8 cellular contexts compared by ENCODE assay signal in genomic region chr5:149962040-149962439, GRCh38. TPM values are rescaled to one million over a fixed set of nuclear protein-coding genes. Genes with fewer than 3 reads are reported as not detected.
A peak's percentile ranks its signal among the peaks of the same experiment; 100 is the strongest.
DNase-seq lines count a peak whose midpoint lies in the region; ATAC-seq and TF ChIP-seq lines count a peak whose summit lies in the region.

No MANE protein-coding gene starts in this region.

- in situ Hi-C loops in GM13976 (cut with MboI; ENCODE audit: low sequenced_read_pairs, unreplicated experiment), result no loop called here

- H3K36me3 ChIP-seq in BLaER1, result no peaks in the 10 kb centered on the region
- H3K36me3 ChIP-seq in Peyer's patch, result no peaks in the 10 kb centered on the region
- no peaks in the 10 kb centered on the region for H3K36me3 ChIP-seq in upper lobe of left lung

- TF ChIP-seq CTCF in GM13976 (IDR thresholded peaks at IDR 0.05; ENCODE audit: borderline replicate concordance, control extremely low read depth, extremely low read depth, insufficient read depth, missing control alignments) (peak; percentile 23), Peyer's patch (IDR thresholded peaks at IDR 0.05) (peak in 4 of 6 experiments; percentile 23 to 64 (median 53)), dorsolateral prefrontal cortex (IDR thresholded peaks at IDR 0.05 in 54 of 56, conservative IDR thresholded peaks at IDR 0.05 in 2 of 56; ENCODE audit: low read depth in 1 of 56, partially characterized antibody in 56 of 56) (peak in 55 of 56 donors; percentile 32 to 71 (median 54)), nephron (IDR thresholded peaks at IDR 0.05; ENCODE audit: unreplicated experiment in 3 of 3) (peak; percentile 46 to 60 (median 50)), upper lobe of left lung (IDR thresholded peaks at IDR 0.05) (peak in 3 of 6 experiments; percentile 34 to 54 (median 37))

- TF ChIP-seq POLR2A in Peyer's patch (IDR thresholded peaks at IDR 0.05) (no peak), upper lobe of left lung (IDR thresholded peaks at IDR 0.05) (no peak)

- H3K4me2 ChIP-seq in BLaER1, result peak overlapping the region; percentile 98

- H3K4me3 ChIP-seq in BLaER1 (no peak overlapping the region), Peyer's patch (peak overlapping the region in 1 of 4 donors; percentile 84), dorsolateral prefrontal cortex (peak overlapping the region in 30 of 59 donors; percentile 6 to 98 (median 91)), upper lobe of left lung (peak overlapping the region in 2 of 4 donors; percentile 78 to 84)

- intact Hi-C loops in dorsolateral prefrontal cortex (cut with DNase I), result loop anchor here (5.0 to 10.0 kb wide), 3 partner anchors 125 to 327 kb away; no protein-coding TSS in a partner anchor

- H3K36me3 Mint-ChIP-seq in nephron (ENCODE audit: low read depth), result no peaks in the 10 kb centered on the region

- DNase-seq in GM13976 (ENCODE audit: low spot score), result no peak
- DNase-seq in Peyer's patch, result no peak
- no peak for DNase-seq in dorsolateral prefrontal cortex
- DNase-seq in stimulated activated CD4-positive, alpha-beta T cell treated with anti-CD3 and anti-CD28 coated beads, Interleukin-2, amount 100 ng/mL, for 24 hours, result no peak
- DNase-seq in upper lobe of left lung, result no peak

- ATAC-seq in GM18868 (IDR thresholded peaks at IDR 0.05; ENCODE audit: unreplicated experiment) (no peak), upper lobe of left lung (ENCODE audit: low FRiP score in 2 of 2) (no peak)

- H3K9ac ChIP-seq in BLaER1, result no peak overlapping the region

- 57 to 69% methylated on average over 7 of the region's 7 CpGs for WGBS in upper lobe of left lung, 2 donors

- H3K4me1 Mint-ChIP-seq in nephron, result peaks cover 31% of the 10 kb centered on the region

- H3K9me3 ChIP-seq in BLaER1 (no peaks in the 10 kb centered on the region), Peyer's patch (no peaks in the 10 kb centered on the region), upper lobe of left lung (no peaks in the 10 kb centered on the region)

- H3K27ac ChIP-seq in BLaER1 (no peak overlapping the region), Peyer's patch (no peak overlapping the region), dorsolateral prefrontal cortex (peak overlapping the region in 1 of 59 donors; percentile 92), upper lobe of left lung (peak overlapping the region in 1 of 4 donors; percentile 90)

- no peaks in the 10 kb centered on the region for H3K27me3 Mint-ChIP-seq in nephron (ENCODE audit: low read depth)

- H3K4me1 ChIP-seq in BLaER1 (peaks cover 26% of the 10 kb centered on the region), Peyer's patch (peaks cover 0 to 8% (median 5%) of the 10 kb centered on the region in 4 donors), upper lobe of left lung (peaks cover 10 to 27% (median 16%) of the 10 kb centered on the region in 4 donors)

- TF ChIP-seq EP300 in upper lobe of left lung (IDR thresholded peaks at IDR 0.05), result no peak

- H3K27me3 ChIP-seq in BLaER1 (no peaks in the 10 kb centered on the region), Peyer's patch (no peaks in the 10 kb centered on the region), dorsolateral prefrontal cortex (no peaks in the 10 kb centered on the region), upper lobe of left lung (no peaks in the 10 kb centered on the region)

- H3K27ac Mint-ChIP-seq in nephron, result peak overlapping the region; percentile 37 to 87 (median 65)

- 0 out of 2 replicates have a peak, but pooled peaks cover 6% of the 10 kb centered on the region for H4K20me1 ChIP-seq in BLaER1

- H3K4me3 Mint-ChIP-seq in nephron, result peak overlapping the region; percentile 87 to 89 (median 87)

- H3K9me3 Mint-ChIP-seq in nephron, result no peaks in the 10 kb centered on the region

RNA-seq across cellular contexts. Expression of gene SLC26A2, which starts 1.5 kb away (rescaled TPM):
- total RNA-seq in Peyer's patch, result 10 to 100 TPM in 3 of 4 donors, 1 to 10 TPM in 1; 7.4 to 87.4 (median 52.1) TPM
- total RNA-seq in dorsolateral prefrontal cortex, result 10 to 100 TPM in 16 of 120 experiments, 1 to 10 TPM in 104; 2.4 to 17.4 (median 6.9) TPM
- 10 to 100 TPM in 5 of 6 donors, 1 to 10 TPM in 1; 7.3 to 21.6 (median 16.8) TPM for total RNA-seq in upper lobe of left lung

RNA-seq across cellular contexts. Expression of gene PDE6A, which starts 17.4 kb away (rescaled TPM):
- total RNA-seq in Peyer's patch, result not detected
- total RNA-seq in dorsolateral prefrontal cortex, result under 1 TPM in 9 of 120 experiments, not detected in 111; 0.06 to 0.26 (median 0.15) TPM
- not detected for total RNA-seq in upper lobe of left lung

RNA-seq across cellular contexts. Expression of gene TIGD6, which starts 38.4 kb away (rescaled TPM):
- total RNA-seq in Peyer's patch, result 1 to 10 TPM; 1.2 to 4.5 (median 2.7) TPM
- total RNA-seq in dorsolateral prefrontal cortex, result 10 to 100 TPM in 1 of 120 experiments, 1 to 10 TPM in 119; 2.6 to 13.1 (median 5.5) TPM
- total RNA-seq in upper lobe of left lung, result 1 to 10 TPM; 2.2 to 6.3 (median 4.1) TPM

RNA-seq across cellular contexts. Expression of gene HMGXB3, which starts 38.5 kb away (rescaled TPM):
- total RNA-seq in Peyer's patch (10 to 100 TPM; 24.3 to 45.0 (median 41.4) TPM), dorsolateral prefrontal cortex (10 to 100 TPM; 21.8 to 41.5 (median 30.5) TPM), upper lobe of left lung (10 to 100 TPM; 29.6 to 71.2 (median 41.0) TPM)
